In genomic region chr20:37154684-37155298, GRCh38 we compare ENCODE assay signal across 31 cellular contexts.
"Had no signal": no experiment of that assay in that cellular context is flagged by ENCODE, and none has a peak within 500 bp of the region (broad histone marks: within the 10 kb centered on the region; RNA-seq: fewer than 3 reads in every experiment).

No MANE protein-coding gene starts in this region.

- H3K4me3 Mint-ChIP-seq: activated CD4-positive, alpha-beta T cell treated with anti-CD3 and anti-CD28 coated beads for 36 hours; activated CD4-positive, alpha-beta T cell treated with anti-CD3 and anti-CD28 coated beads, Interleukin-2, amount 10 ng/mL, durations not matched to agents 24 days and 14 days; activated CD8-positive, alpha-beta memory T cell treated with anti-CD3 and anti-CD28 coated beads, Interleukin-2, amount 10 ng/mL, durations not matched to agents 7 days and 5 days; activated CD8-positive, alpha-beta T cell treated with anti-CD3 and anti-CD28 coated beads, Interleukin-2, amount 10 ng/mL, durations not matched to agents 7 days and 5 days; activated naive CD8-positive, alpha-beta T cell; activated T-cell treated with anti-CD3 and anti-CD28 coated beads, Interleukin-2, amount 50 U/mL, for 24 hours; activated T-helper 17 cell treated with anti-CD3 and anti-CD28 coated beads, Interleukin-2, amount 50 U/mL, for 72 hours; central memory CD8-positive, alpha-beta T cell; dendritic cell treated with granulocyte-macrophage colony-stimulating factor and Interleukin-4, amounts not matched to agents 40 ng/mL and 50 ng/mL, for 4 days; endodermal cell; T-helper 17 cell; T-helper 2 cell treated with Interferon-gamma antibody and Interleukin-4, amounts not matched to agents 5 μg/mL and 100 μg/mL, for 36 hours had no signal

- H3K36me3 Mint-ChIP-seq: activated CD8-positive, alpha-beta memory T cell treated with anti-CD3 and anti-CD28 coated beads, Interleukin-2, amount 10 ng/mL, durations not matched to agents 7 days and 5 days had no signal

- H3K27me3 Mint-ChIP-seq: activated CD4-positive, alpha-beta T cell treated with anti-CD3 and anti-CD28 coated beads for 36 hours; activated CD4-positive, alpha-beta T cell treated with anti-CD3 and anti-CD28 coated beads, Interleukin-2, amount 10 ng/mL, durations not matched to agents 24 days and 14 days; activated CD8-positive, alpha-beta memory T cell treated with anti-CD3 and anti-CD28 coated beads, Interleukin-2, amount 10 ng/mL, durations not matched to agents 7 days and 5 days; activated naive CD8-positive, alpha-beta T cell; activated T-cell treated with anti-CD3 and anti-CD28 coated beads, Interleukin-2, amount 50 U/mL, for 24 hours; activated T-helper 17 cell treated with anti-CD3 and anti-CD28 coated beads, Interleukin-2, amount 50 U/mL, for 72 hours; central memory CD8-positive, alpha-beta T cell; dendritic cell treated with granulocyte-macrophage colony-stimulating factor and Interleukin-4, amounts not matched to agents 40 ng/mL and 50 ng/mL, for 4 days; T-helper 17 cell had no signal

- H3K9me3 Mint-ChIP-seq: activated CD4-positive, alpha-beta T cell treated with anti-CD3 and anti-CD28 coated beads, Interleukin-2, amount 10 ng/mL, durations not matched to agents 24 days and 14 days; activated T-cell treated with anti-CD3 and anti-CD28 coated beads, Interleukin-2, amount 50 U/mL, for 24 hours; activated T-helper 17 cell treated with anti-CD3 and anti-CD28 coated beads, Interleukin-2, amount 50 U/mL, for 72 hours; central memory CD8-positive, alpha-beta T cell; dendritic cell treated with granulocyte-macrophage colony-stimulating factor and Interleukin-4, amounts not matched to agents 40 ng/mL and 50 ng/mL, for 4 days; T-helper 2 cell treated with Interferon-gamma antibody and Interleukin-4, amounts not matched to agents 5 μg/mL and 100 μg/mL, for 36 hours had no signal

- H3K27ac Mint-ChIP-seq: activated CD4-positive, alpha-beta T cell treated with anti-CD3 and anti-CD28 coated beads for 36 hours; activated CD4-positive, alpha-beta T cell treated with anti-CD3 and anti-CD28 coated beads, Interleukin-2, amount 10 ng/mL, durations not matched to agents 24 days and 14 days; activated CD8-positive, alpha-beta memory T cell treated with anti-CD3 and anti-CD28 coated beads, Interleukin-2, amount 10 ng/mL, durations not matched to agents 7 days and 5 days; activated CD8-positive, alpha-beta T cell treated with anti-CD3 and anti-CD28 coated beads, Interleukin-2, amount 10 ng/mL, durations not matched to agents 7 days and 5 days; activated naive CD8-positive, alpha-beta T cell; activated T-cell treated with anti-CD3 and anti-CD28 coated beads, Interleukin-2, amount 50 U/mL, for 24 hours; activated T-helper 17 cell treated with anti-CD3 and anti-CD28 coated beads, Interleukin-2, amount 50 U/mL, for 72 hours; dendritic cell treated with granulocyte-macrophage colony-stimulating factor and Interleukin-4, amounts not matched to agents 40 ng/mL and 50 ng/mL, for 4 days; endodermal cell; T-helper 17 cell; T-helper 2 cell treated with Interferon-gamma antibody and Interleukin-4, amounts not matched to agents 5 μg/mL and 100 μg/mL, for 36 hours had no signal

- ATAC-seq: activated CD4-positive, alpha-beta T cell treated with anti-CD3 and anti-CD28 coated beads for 36 hours; activated CD8-positive, alpha-beta memory T cell treated with anti-CD3 and anti-CD28 coated beads, Interleukin-2, amount 10 ng/mL, durations not matched to agents 7 days and 5 days; activated CD8-positive, alpha-beta T cell treated with anti-CD3 and anti-CD28 coated beads, Interleukin-2, amount 10 ng/mL, durations not matched to agents 7 days and 5 days; activated T-helper 17 cell treated with anti-CD3 and anti-CD28 coated beads, Interleukin-2, amount 50 U/mL, for 72 hours; foreskin keratinocyte; gastrocnemius medialis; heart left ventricle; T-helper 17 cell had no signal

- DNase-seq: activated CD4-positive, alpha-beta T cell treated with anti-CD3 and anti-CD28 coated beads for 36 hours; activated CD4-positive, alpha-beta T cell treated with anti-CD3 and anti-CD28 coated beads, Interleukin-2, amount 10 ng/mL, durations not matched to agents 24 days and 14 days; activated CD4-positive, alpha-beta T cell treated with anti-CD3 and anti-CD28 coated beads, Interleukin-2, amount 50 U/mL, for 4 hours; activated CD4-positive, CD25-positive, alpha-beta regulatory T cell; activated CD4-positive, CD25-positive, alpha-beta regulatory T cell treated with anti-CD3 and anti-CD28 coated beads, Interleukin-2, amount 50 U/mL, for 72 hours; activated CD8-positive, alpha-beta memory T cell treated with anti-CD3 and anti-CD28 coated beads, Interleukin-2, amount 10 ng/mL, durations not matched to agents 7 days and 5 days; activated CD8-positive, alpha-beta memory T cell treated with anti-CD3 and anti-CD28 coated beads, Interleukin-2, amount 50 U/mL, for 4 hours; activated CD8-positive, alpha-beta T cell treated with anti-CD3 and anti-CD28 coated beads, Interleukin-2, amount 10 ng/mL, durations not matched to agents 7 days and 5 days; activated effector memory CD4-positive, alpha-beta T cell treated with Interleukin-2 at 50 U/mL for 16 hours; activated gamma-delta T cell treated with Interleukin-2 at 50 U/mL for 16 hours; activated naive CD4-positive, alpha-beta T cell treated with anti-CD3 and anti-CD28 coated beads, Interleukin-2, amount 50 U/mL, for 16 hours; activated naive CD4-positive, alpha-beta T cell treated with Interleukin-2 at 50 U/mL for 16 hours; activated T-cell treated with anti-CD3 and anti-CD28 coated beads, Interleukin-2, amount 50 U/mL, for 24 hours; amniotic stem cell; anterior cingulate cortex; brain microvascular endothelial cell; dorsolateral prefrontal cortex; effector memory CD4-positive, alpha-beta T cell; endodermal cell; foreskin keratinocyte; gastrocnemius medialis; glutamatergic neuron; heart left ventricle; T-helper 1 cell; T-helper 17 cell; T1000 had no signal

- H3K4me1 Mint-ChIP-seq: activated CD4-positive, alpha-beta T cell treated with anti-CD3 and anti-CD28 coated beads for 36 hours; activated CD4-positive, alpha-beta T cell treated with anti-CD3 and anti-CD28 coated beads, Interleukin-2, amount 10 ng/mL, durations not matched to agents 24 days and 14 days; activated CD8-positive, alpha-beta memory T cell treated with anti-CD3 and anti-CD28 coated beads, Interleukin-2, amount 10 ng/mL, durations not matched to agents 7 days and 5 days; activated T-helper 17 cell treated with anti-CD3 and anti-CD28 coated beads, Interleukin-2, amount 50 U/mL, for 72 hours; central memory CD8-positive, alpha-beta T cell had no signal
